Comparison of ENCODE assay signal across 9 cellular contexts in genomic region chr13:112215871-112216270, GRCh38.
"Had no signal": no experiment of that assay in that cellular context is flagged by ENCODE, and none has a peak within 500 bp of the region (broad histone marks: within the 10 kb centered on the region; RNA-seq: fewer than 3 reads in every experiment).

No MANE protein-coding gene starts in this region.

- H3K36me3 Mint-ChIP-seq: IgD-negative memory B cell had no signal

- H3K27me3 Mint-ChIP-seq: IgD-negative memory B cell had no signal

- H3K4me2 ChIP-seq: KMS-11 had no signal

- H3K9ac ChIP-seq: KMS-11 had no signal

- H3K4me3 ChIP-seq: K562 had no signal

- H3K27ac Mint-ChIP-seq: IgD-negative memory B cell had no signal

- H3K4me3 Mint-ChIP-seq: IgD-negative memory B cell had no signal

- FAIRE-seq: HepG2, HTR-8/SVneo, K562 had no signal

- H3K27ac ChIP-seq: HL-60, KMS-11 had no signal

- ATAC-seq: HepG2, K562 had no signal

- DNase-seq: IMR-90, KBM-7, KG1 had no signal

- H3K9me3 Mint-ChIP-seq: IgD-negative memory B cell had no signal
